In the genomic region with DNA sequence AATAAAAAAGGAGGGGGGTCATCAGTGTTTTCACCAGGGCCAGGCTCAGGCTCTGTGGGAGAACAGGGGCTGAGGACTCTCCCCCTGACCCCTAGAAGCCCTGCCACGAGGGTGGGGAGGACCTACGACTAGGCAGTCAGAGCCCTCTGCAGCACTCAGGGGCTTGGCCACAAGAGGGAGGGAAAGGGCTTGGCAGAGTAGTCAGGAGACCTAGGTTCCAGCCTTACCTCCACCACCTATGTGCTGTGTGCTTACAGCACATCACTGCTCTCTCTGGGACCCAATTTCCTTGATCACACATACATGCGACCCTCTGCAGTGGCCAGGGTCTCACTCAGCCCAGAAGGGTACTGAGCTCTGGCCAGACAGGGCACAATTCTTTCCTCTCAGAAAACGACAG, we compare ENCODE assay signal across 1 cellular context.
TF ChIP-seq lines count a peak whose summit lies in the region.

No MANE protein-coding gene starts in this region.

TF ChIP-seq in GM23338, 12 proteins besides CTCF, POLR2A, EP300 and RAD21 (continued from another document):
- no peak for TF ChIP-seq ZNF462 (CRISPR knock-in tag; IDR thresholded peaks at IDR 0.05)
- no peak for TF ChIP-seq ZNF114 (CRISPR knock-in tag; IDR thresholded peaks at IDR 0.05)
- no peak for TF ChIP-seq EZH2phosphoT487 (IDR thresholded peaks at IDR 0.05; ENCODE audit: unreplicated experiment)
- no peak for TF ChIP-seq EZH2 (IDR thresholded peaks at IDR 0.05; ENCODE audit: low read depth, unreplicated experiment)
- TF ChIP-seq POLR2AphosphoS5 (IDR thresholded peaks at IDR 0.05; ENCODE audit: low read depth): no peak
- TF ChIP-seq STAT1 (IDR thresholded peaks at IDR 0.05; ENCODE audit: unreplicated experiment): no peak
- TF ChIP-seq JUNB (IDR thresholded peaks at IDR 0.05; ENCODE audit: unreplicated experiment): no peak
- no peak for TF ChIP-seq REST (IDR thresholded peaks at IDR 0.05; ENCODE audit: unreplicated experiment)
- no peak for TF ChIP-seq CREB1 (CRISPR knock-in tag; IDR thresholded peaks at IDR 0.05; ENCODE audit: low read depth)
